Comparison of ENCODE assay signal across 8 cellular contexts in genomic region chr19:19459707-19460251, GRCh38. TPM values are rescaled to one million over a fixed set of nuclear protein-coding genes. Genes with fewer than 3 reads are reported as not detected.
A peak's percentile ranks its signal among the peaks of the same experiment; 100 is the strongest.
DNase-seq lines count a peak whose midpoint lies in the region; ATAC-seq, FAIRE-seq and TF ChIP-seq lines count a peak whose summit lies in the region.

No MANE protein-coding gene starts in this region.

- H3K4me3 ChIP-seq in A673 (ENCODE audit: low read depth, low read length, poor library complexity, severe bottlenecking) (peak overlapping the region; percentile 9), kidney (ENCODE audit: low read length in 2 of 2) (peak overlapping the region; percentile 27 to 38)

- CTCF ChIA-PET in A673 (lab: Charles Lee) = no interaction called here

- peak overlapping the region; percentile 97 to 98 for H3K27ac Mint-ChIP-seq in activated naive CD4-positive, alpha-beta T cell treated with anti-CD3 and anti-CD28 coated beads, Interleukin-2, amount 50 U/mL, for 72 hours

- FAIRE-seq in kidney (lab: Jason Lieb, UNC) = no peak

- H3K27ac ChIP-seq in A673 (ENCODE audit: low read depth, low read length, poor library complexity, severe bottlenecking) = peak overlapping the region; percentile 82
- H3K27ac ChIP-seq in kidney (ENCODE audit: low read depth in 2 of 2, low read length in 2 of 2) = peak overlapping the region; percentile 64 to 87

- H3K4me1 ChIP-seq in A673 (ENCODE audit: insufficient read depth, low read length, poor library complexity, severe bottlenecking) = peaks cover 69% of the 10 kb centered on the region
- peaks cover 49 to 65% of the 10 kb centered on the region in 2 donors for H3K4me1 ChIP-seq in kidney (ENCODE audit: control insufficient read depth in 1 of 2, insufficient read depth in 1 of 2, low read depth in 1 of 2, low read length in 2 of 2)

- no peak for TF ChIP-seq CTCF in A673 (conservative IDR thresholded peaks at IDR 0.05; ENCODE audit: low read depth, low read length)
- TF ChIP-seq CTCF in kidney (IDR thresholded peaks at IDR 0.05; ENCODE audit: borderline replicate concordance, extremely low read depth, insufficient read depth) = no peak

- peak overlapping the region in 1 of 2 donors; percentile 57 for H3K9ac ChIP-seq in kidney (ENCODE audit: low read length in 2 of 2)

- H3K27me3 ChIP-seq in A673 (replicated peaks; ENCODE audit: insufficient read depth, low read depth, low read length, poor library complexity) = no peaks in the 10 kb centered on the region

- H3K9me3 ChIP-seq in A673 (ENCODE audit: low read depth, low read length, poor library complexity, severe bottlenecking) (no peaks in the 10 kb centered on the region), kidney (ENCODE audit: control insufficient read depth in 1 of 2, low read length in 2 of 2) (no peaks in the 10 kb centered on the region)

- no TSS peak for BruUV-seq in A673 (replicated peaks; lab: Mats Ljungman, UMichigan)

- intact Hi-C loops in A673 (cut with micrococcal nuclease; ENCODE audit: unreplicated experiment) (no loop called here), kidney (cut with DNase I) (no loop called here)

- peak; percentile 82 for DNase-seq in A673 (ENCODE audit: low spot score)
- peak; percentile 1 for DNase-seq in SKM-1 (lab: John Stamatoyannopoulos, UW; ENCODE audit: unreplicated experiment)
- DNase-seq in activated naive CD4-positive, alpha-beta T cell treated with anti-CD3 and anti-CD28 coated beads, Interleukin-2, amount 50 U/mL, for 72 hours (ENCODE audit: low spot score in 2 of 2) = peak; percentile 62 to 81
- peak; percentile 75 for DNase-seq in kidney
- peak; percentile 41 for DNase-seq in stimulated activated CD8-positive, alpha-beta memory T cell treated with anti-CD3 and anti-CD28 coated beads, Interleukin-15, amount 100 ng/mL, for 1 hour (ENCODE audit: low read depth)
- no peak for DNase-seq in epidermal melanocyte (ENCODE audit: insufficient read length, low spot score)
- DNase-seq in NCI-H1436 treated with DMSO at 0.1 percent for 48 hours (lab: John Stamatoyannopoulos, UW) = no peak

- peak; percentile 40 for ATAC-seq in GM21529 (IDR thresholded peaks at IDR 0.05; ENCODE audit: unreplicated experiment)
- ATAC-seq in activated naive CD4-positive, alpha-beta T cell treated with anti-CD3 and anti-CD28 coated beads, Interleukin-2, amount 50 U/mL, for 72 hours = peak; percentile 67 to 77

- POLR2A ChIA-PET in A673 (lab: Charles Lee; ENCODE audit: low non-redundant PET) = no interaction called here

- H3K9me3 Mint-ChIP-seq in activated naive CD4-positive, alpha-beta T cell treated with anti-CD3 and anti-CD28 coated beads, Interleukin-2, amount 50 U/mL, for 72 hours = no peaks in the 10 kb centered on the region

- H3K36me3 ChIP-seq in A673 (ENCODE audit: insufficient read depth, low read length, poor library complexity, severe bottlenecking) (peaks cover 5% of the 10 kb centered on the region), kidney (ENCODE audit: control insufficient read depth in 1 of 2, insufficient read depth in 2 of 2, low read length in 2 of 2) (peaks cover 0 to 3% of the 10 kb centered on the region in 2 donors)

- peaks cover 3 to 7% of the 10 kb centered on the region in 2 donors for H3K36me3 Mint-ChIP-seq in activated naive CD4-positive, alpha-beta T cell treated with anti-CD3 and anti-CD28 coated beads, Interleukin-2, amount 50 U/mL, for 72 hours

RNA-seq across cellular contexts. Expression of gene GATAD2A, which starts 54.3 kb away (rescaled TPM):
- total RNA-seq in A673 (2021) (202 and 218 TPM in 2 replicates), kidney (91.0 TPM)
- total RNA-seq in activated naive CD4-positive, alpha-beta T cell treated with anti-CD3 and anti-CD28 coated beads, Interleukin-2, amount 50 U/mL, for 72 hours = 100 to 1,000 TPM; 122 to 134 TPM
- polyA plus RNA-seq in kidney (ENCODE audit: insufficient read depth, low read depth, low replicate concordance) = 18.0 TPM

RNA-seq across cellular contexts. Expression of gene TSSK6, which starts 55.6 kb away (rescaled TPM):
- 2.5 TPM in 2 replicates for total RNA-seq in A673 (2021)
- total RNA-seq in activated naive CD4-positive, alpha-beta T cell treated with anti-CD3 and anti-CD28 coated beads, Interleukin-2, amount 50 U/mL, for 72 hours = 1 to 10 TPM; 3.8 to 5.5 TPM
- 3.7 TPM for total RNA-seq in kidney
- 1.4 TPM for polyA plus RNA-seq in kidney (ENCODE audit: insufficient read depth, low read depth, low replicate concordance)

RNA-seq across cellular contexts. Expression of gene NDUFA13, which starts 56.2 kb away (rescaled TPM):
- total RNA-seq in A673 (2021) (421 and 431 TPM in 2 replicates), kidney (328 TPM)
- total RNA-seq in activated naive CD4-positive, alpha-beta T cell treated with anti-CD3 and anti-CD28 coated beads, Interleukin-2, amount 50 U/mL, for 72 hours = 100 to 1,000 TPM; 358 to 407 TPM
- polyA plus RNA-seq in kidney (ENCODE audit: insufficient read depth, low read depth, low replicate concordance) = 627 TPM

Comparison
In these comparisons a context has a peak if more than half of its experiments do, and no peak if none do; other contexts are left out.
1. DNase-seq: peak in A673 (single experiment), SKM-1 (single experiment), activated naive CD4-positive, alpha-beta T cell treated with anti-CD3 and anti-CD28 coated beads, Interleukin-2, amount 50 U/mL, for 72 hours (2 of 2), kidney (single experiment) and stimulated activated CD8-positive, alpha-beta memory T cell treated with anti-CD3 and anti-CD28 coated beads, Interleukin-15, amount 100 ng/mL, for 1 hour (single experiment); none in epidermal melanocyte (single experiment) and NCI-H1436 treated with DMSO at 0.1 percent for 48 hours (single experiment).